ENCODE assay signal across 14 cellular contexts in the genomic region with DNA sequence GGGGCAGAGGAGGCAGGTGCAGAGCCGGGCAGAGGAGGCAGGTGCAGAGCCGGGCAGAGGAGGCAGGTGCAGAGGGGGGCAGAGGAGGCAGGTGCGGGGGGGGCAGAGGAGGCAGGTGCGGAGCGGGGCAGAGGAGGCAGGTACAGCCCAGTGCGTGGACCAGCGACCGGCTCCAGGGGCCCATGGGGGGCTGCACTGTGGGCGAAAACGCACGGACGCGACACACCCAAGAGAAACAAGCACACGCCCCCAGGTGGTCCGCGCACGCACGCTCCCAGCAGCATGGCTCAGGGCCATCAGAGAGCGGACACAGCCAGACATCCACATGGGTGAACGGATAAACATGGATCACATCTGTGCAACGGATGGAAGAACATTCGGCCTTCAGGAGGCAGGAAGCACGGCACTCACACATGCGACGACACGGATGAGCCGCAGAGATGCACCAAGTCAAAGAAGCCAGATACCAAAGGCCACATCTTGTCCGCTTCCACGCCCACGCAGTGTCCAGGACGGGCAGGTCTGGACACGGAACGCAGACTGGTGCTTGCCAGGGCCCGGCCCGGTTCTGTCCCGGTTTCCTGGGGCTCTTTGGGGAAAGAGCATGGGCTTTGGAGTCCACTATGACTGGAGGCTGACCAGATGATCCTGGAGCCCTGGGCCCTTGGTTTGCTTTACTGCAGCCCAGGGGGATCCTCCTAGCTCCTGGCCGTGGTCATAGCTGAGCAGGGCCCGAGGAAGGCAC. TPM values are rescaled to one million over a fixed set of nuclear protein-coding genes. Genes with fewer than 3 reads are reported as not detected.
A peak's percentile ranks its signal among the peaks of the same experiment; 100 is the strongest.
DNase-seq lines count a peak whose midpoint lies in the region; ATAC-seq and TF ChIP-seq lines count a peak whose summit lies in the region.
"Had no signal": no experiment of that assay in that cellular context is flagged by ENCODE, and none has a peak within 500 bp of the region (broad histone marks: within the 10 kb centered on the region; RNA-seq: fewer than 3 reads in every experiment).

No MANE protein-coding gene starts in this region.

- no peaks in the 10 kb centered on the region for H3K9me3 Mint-ChIP-seq in natural killer cell
- H3K9me3 Mint-ChIP-seq in natural killer cell treated with Interleukin-12 subunit alpha and Interleukin-12 subunit beta and Interleukin-15 and Interleukin-18, amount 100 ng/mL, for 72 hours = no peaks in the 10 kb centered on the region
- no peaks in the 10 kb centered on the region for H3K9me3 Mint-ChIP-seq in immature natural killer cell
- H3K9me3 Mint-ChIP-seq: CD14-positive monocyte, GM23338 had no signal

- CTCF ChIA-PET in RWPE1 (lab: Yijun Ruan, JAX) = no interaction called here

- H3K27me3 Mint-ChIP-seq in natural killer cell (ENCODE audit: low read depth in 2 of 2) (no peaks in the 10 kb centered on the region), immature natural killer cell (ENCODE audit: low read depth in 3 of 3) (peaks cover 3 to 13% (median 5%) of the 10 kb centered on the region in 3 donors)
- no peaks in the 10 kb centered on the region for H3K27me3 Mint-ChIP-seq in natural killer cell treated with Interleukin-12 subunit alpha and Interleukin-12 subunit beta and Interleukin-15 and Interleukin-18, amount 100 ng/mL, for 72 hours
- H3K27me3 Mint-ChIP-seq: B cell had no signal

- TF ChIP-seq CTCF in natural killer cell (IDR thresholded peaks at IDR 0.05) (no peak), RWPE1 (conservative IDR thresholded peaks at IDR 0.05; ENCODE audit: low read depth) (no peak)

- no peaks in the 10 kb centered on the region for H3K36me3 Mint-ChIP-seq in natural killer cell
- no peaks in the 10 kb centered on the region for H3K36me3 Mint-ChIP-seq in natural killer cell treated with Interleukin-12 subunit alpha and Interleukin-12 subunit beta and Interleukin-15 and Interleukin-18, amount 100 ng/mL, for 72 hours
- peaks cover 0 to 10% (median 0%) of the 10 kb centered on the region in 3 donors for H3K36me3 Mint-ChIP-seq in immature natural killer cell

- ATAC-seq in natural killer cell (no peak), GM21619 (IDR thresholded peaks at IDR 0.05; ENCODE audit: unreplicated experiment) (no peak)
- ATAC-seq in natural killer cell treated with Interleukin-12 subunit alpha and Interleukin-12 subunit beta and Interleukin-15 and Interleukin-18, amount 100 ng/mL, for 72 hours = no peak
- ATAC-seq: GM23338 had no signal

- H3K4me3 Mint-ChIP-seq in natural killer cell (peak overlapping the region; percentile 31), immature natural killer cell (peak overlapping the region in 2 of 5 donors; percentile 17 to 35)
- no peak overlapping the region for H3K4me3 Mint-ChIP-seq in natural killer cell treated with Interleukin-12 subunit alpha and Interleukin-12 subunit beta and Interleukin-15 and Interleukin-18, amount 100 ng/mL, for 72 hours
- H3K4me3 Mint-ChIP-seq: B cell, CD14-positive monocyte, GM23338 had no signal

- H3K4me1 Mint-ChIP-seq in natural killer cell (peaks cover 64 to 84% of the 10 kb centered on the region in 2 donors), immature natural killer cell (peaks cover 80% of the 10 kb centered on the region in 2 donors)
- peaks cover 23 to 45% of the 10 kb centered on the region in 2 donors for H3K4me1 Mint-ChIP-seq in natural killer cell treated with Interleukin-12 subunit alpha and Interleukin-12 subunit beta and Interleukin-15 and Interleukin-18, amount 100 ng/mL, for 72 hours (ENCODE audit: low read depth in 2 of 2)
- H3K4me1 Mint-ChIP-seq: B cell had no signal

- H3K27ac Mint-ChIP-seq in natural killer cell = peak overlapping the region; percentile 56 to 93
- H3K27ac Mint-ChIP-seq in natural killer cell treated with Interleukin-12 subunit alpha and Interleukin-12 subunit beta and Interleukin-15 and Interleukin-18, amount 100 ng/mL, for 72 hours = peak overlapping the region in 1 of 2 donors; percentile 45
- H3K27ac Mint-ChIP-seq in immature natural killer cell = peak overlapping the region; percentile 10 to 69 (median 56)
- H3K27ac Mint-ChIP-seq: B cell, GM23338 had no signal

- DNase-seq in natural killer cell (no peak), RWPE1 (ENCODE audit: low spot score) (no peak), immature natural killer cell (no peak), NCI-H187 (lab: John Stamatoyannopoulos, UW) (no peak), anterior cingulate cortex (lab: John Stamatoyannopoulos, UW) (no peak)
- DNase-seq in natural killer cell treated with Interleukin-12 subunit alpha and Interleukin-12 subunit beta and Interleukin-15 and Interleukin-18, amount 100 ng/mL, for 72 hours (ENCODE audit: low spot score) = no peak
- DNase-seq: DMS53, GF-D8, H7 had no signal

- intact Hi-C loops in natural killer cell (cut with micrococcal nuclease) = no loop called here

- POLR2A ChIA-PET in RWPE1 (lab: Yijun Ruan, JAX; ENCODE audit: low non-redundant PET) = no interaction called here

- 0 out of 2 replicates have a peak overlapping the region, but pooled peaks have one; percentile 5 for H3K27ac ChIP-seq in RWPE1
- H3K27ac ChIP-seq: HL-60 had no signal

RNA-seq across cellular contexts. Expression of a gene that starts 21.8 kb away (rescaled TPM):
- total RNA-seq in natural killer cell = 100 to 1,000 TPM; 375 to 522 (median 377) TPM
- 10 to 100 TPM; 58.3 to 74.6 TPM for total RNA-seq in natural killer cell treated with Interleukin-12 subunit alpha and Interleukin-12 subunit beta and Interleukin-15 and Interleukin-18, amount 100 ng/mL, for 72 hours
- polyA plus RNA-seq in immature natural killer cell = 10 to 100 TPM; 32.8 to 98.9 (median 33.3) TPM

Comparison
In these comparisons a context has a peak if more than half of its experiments do, and no peak if none do; other contexts are left out.
1. RNA of a gene that starts 21.8 kb away (total RNA-seq): 375 to 522 TPM in natural killer cell; 58.3 to 74.6 TPM in natural killer cell treated with Interleukin-12 subunit alpha and Interleukin-12 subunit beta and Interleukin-15 and Interleukin-18, amount 100 ng/mL, for 72 hours; every median in the first group is over 4 times any median in the second.